ENCODE assay signal across 1 cellular context in genomic region chr14:103541944-103542544, GRCh38.
TF ChIP-seq lines count a peak whose summit lies in the region.

No MANE protein-coding gene starts in this region.

TF ChIP-seq in GM23338, 12 proteins besides CTCF, POLR2A, EP300 and RAD21:
- TF ChIP-seq, protein P1, sequence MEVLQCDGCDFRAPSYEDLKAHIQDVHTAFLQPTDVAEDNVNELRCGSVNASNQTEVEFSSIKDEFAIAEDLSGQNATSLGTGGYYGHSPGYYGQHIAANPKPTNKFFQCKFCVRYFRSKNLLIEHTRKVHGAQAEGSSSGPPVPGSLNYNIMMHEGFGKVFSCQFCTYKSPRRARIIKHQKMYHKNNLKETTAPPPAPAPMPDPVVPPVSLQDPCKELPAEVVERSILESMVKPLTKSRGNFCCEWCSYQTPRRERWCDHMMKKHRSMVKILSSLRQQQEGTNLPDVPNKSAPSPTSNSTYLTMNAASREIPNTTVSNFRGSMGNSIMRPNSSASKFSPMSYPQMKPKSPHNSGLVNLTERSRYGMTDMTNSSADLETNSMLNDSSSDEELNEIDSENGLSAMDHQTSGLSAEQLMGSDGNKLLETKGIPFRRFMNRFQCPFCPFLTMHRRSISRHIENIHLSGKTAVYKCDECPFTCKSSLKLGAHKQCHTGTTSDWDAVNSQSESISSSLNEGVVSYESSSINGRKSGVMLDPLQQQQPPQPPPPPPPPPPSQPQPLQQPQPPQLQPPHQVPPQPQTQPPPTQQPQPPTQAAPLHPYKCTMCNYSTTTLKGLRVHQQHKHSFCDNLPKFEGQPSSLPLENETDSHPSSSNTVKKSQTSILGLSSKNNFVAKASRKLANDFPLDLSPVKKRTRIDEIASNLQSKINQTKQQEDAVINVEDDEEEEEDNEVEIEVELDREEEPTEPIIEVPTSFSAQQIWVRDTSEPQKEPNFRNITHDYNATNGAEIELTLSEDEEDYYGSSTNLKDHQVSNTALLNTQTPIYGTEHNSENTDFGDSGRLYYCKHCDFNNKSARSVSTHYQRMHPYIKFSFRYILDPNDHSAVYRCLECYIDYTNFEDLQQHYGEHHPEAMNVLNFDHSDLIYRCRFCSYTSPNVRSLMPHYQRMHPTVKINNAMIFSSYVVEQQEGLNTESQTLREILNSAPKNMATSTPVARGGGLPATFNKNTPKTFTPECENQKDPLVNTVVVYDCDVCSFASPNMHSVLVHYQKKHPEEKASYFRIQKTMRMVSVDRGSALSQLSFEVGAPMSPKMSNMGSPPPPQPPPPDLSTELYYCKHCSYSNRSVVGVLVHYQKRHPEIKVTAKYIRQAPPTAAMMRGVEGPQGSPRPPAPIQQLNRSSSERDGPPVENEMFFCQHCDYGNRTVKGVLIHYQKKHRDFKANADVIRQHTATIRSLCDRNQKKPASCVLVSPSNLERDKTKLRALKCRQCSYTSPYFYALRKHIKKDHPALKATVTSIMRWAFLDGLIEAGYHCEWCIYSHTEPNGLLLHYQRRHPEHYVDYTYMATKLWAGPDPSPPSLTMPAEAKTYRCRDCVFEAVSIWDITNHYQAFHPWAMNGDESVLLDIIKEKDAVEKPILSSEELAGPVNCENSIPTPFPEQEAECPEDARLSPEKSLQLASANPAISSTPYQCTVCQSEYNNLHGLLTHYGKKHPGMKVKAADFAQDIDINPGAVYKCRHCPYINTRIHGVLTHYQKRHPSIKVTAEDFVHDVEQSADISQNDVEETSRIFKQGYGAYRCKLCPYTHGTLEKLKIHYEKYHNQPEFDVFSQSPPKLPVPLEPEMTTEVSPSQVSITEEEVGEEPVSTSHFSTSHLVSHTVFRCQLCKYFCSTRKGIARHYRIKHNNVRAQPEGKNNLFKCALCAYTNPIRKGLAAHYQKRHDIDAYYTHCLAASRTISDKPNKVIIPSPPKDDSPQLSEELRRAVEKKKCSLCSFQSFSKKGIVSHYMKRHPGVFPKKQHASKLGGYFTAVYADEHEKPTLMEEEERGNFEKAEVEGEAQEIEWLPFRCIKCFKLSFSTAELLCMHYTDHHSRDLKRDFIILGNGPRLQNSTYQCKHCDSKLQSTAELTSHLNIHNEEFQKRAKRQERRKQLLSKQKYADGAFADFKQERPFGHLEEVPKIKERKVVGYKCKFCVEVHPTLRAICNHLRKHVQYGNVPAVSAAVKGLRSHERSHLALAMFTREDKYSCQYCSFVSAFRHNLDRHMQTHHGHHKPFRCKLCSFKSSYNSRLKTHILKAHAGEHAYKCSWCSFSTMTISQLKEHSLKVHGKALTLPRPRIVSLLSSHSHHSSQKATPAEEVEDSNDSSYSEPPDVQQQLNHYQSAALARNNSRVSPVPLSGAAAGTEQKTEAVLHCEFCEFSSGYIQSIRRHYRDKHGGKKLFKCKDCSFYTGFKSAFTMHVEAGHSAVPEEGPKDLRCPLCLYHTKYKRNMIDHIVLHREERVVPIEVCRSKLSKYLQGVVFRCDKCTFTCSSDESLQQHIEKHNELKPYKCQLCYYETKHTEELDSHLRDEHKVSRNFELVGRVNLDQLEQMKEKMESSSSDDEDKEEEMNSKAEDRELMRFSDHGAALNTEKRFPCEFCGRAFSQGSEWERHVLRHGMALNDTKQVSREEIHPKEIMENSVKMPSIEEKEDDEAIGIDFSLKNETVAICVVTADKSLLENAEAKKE (CRISPR knock-in tag; IDR thresholded peaks at IDR 0.05) = no peak
- no peak for TF ChIP-seq NANOG (IDR thresholded peaks at IDR 0.05; ENCODE audit: borderline replicate concordance)
- TF ChIP-seq REST (IDR thresholded peaks at IDR 0.05; ENCODE audit: unreplicated experiment) = no peak
- no peak for TF ChIP-seq POLR2AphosphoS5 (IDR thresholded peaks at IDR 0.05; ENCODE audit: low read depth)
- no peak for TF ChIP-seq CREB1 (CRISPR knock-in tag; IDR thresholded peaks at IDR 0.05; ENCODE audit: low read depth)
- no peak for TF ChIP-seq JUNB (IDR thresholded peaks at IDR 0.05; ENCODE audit: unreplicated experiment)
